In genomic region chr5:99054972-99055371, GRCh38 we compare ENCODE assay signal across 16 cellular contexts.
DNase-seq lines count a peak whose midpoint lies in the region; ATAC-seq and TF ChIP-seq lines count a peak whose summit lies in the region.
"Had no signal": no experiment of that assay in that cellular context is flagged by ENCODE, and none has a peak within 500 bp of the region (broad histone marks: within the 10 kb centered on the region; RNA-seq: fewer than 3 reads in every experiment).

No MANE protein-coding gene starts in this region.

- H3K9me3 ChIP-seq in neural progenitor cell (ENCODE audit: low read depth) = no peaks in the 10 kb centered on the region
- H3K9me3 ChIP-seq: body of pancreas, thyroid gland had no signal

- peaks cover 27% of the 10 kb centered on the region for H3K4me1 ChIP-seq in neural progenitor cell
- H3K4me1 ChIP-seq: body of pancreas, thyroid gland had no signal

- H2AFZ ChIP-seq in neural progenitor cell (replicated peaks) = peak overlapping the region; percentile 43

- ATAC-seq in GM18519 (IDR thresholded peaks at IDR 0.05; ENCODE audit: low FRiP score, unreplicated experiment) = peak; percentile 60
- ATAC-seq in GM21529 (IDR thresholded peaks at IDR 0.05; ENCODE audit: unreplicated experiment) = peak; percentile 47
- ATAC-seq in HG03432 (IDR thresholded peaks at IDR 0.05; ENCODE audit: unreplicated experiment) = peak; percentile 76
- ATAC-seq in GM18873 (IDR thresholded peaks at IDR 0.05; ENCODE audit: low FRiP score, unreplicated experiment) = no peak
- ATAC-seq: body of pancreas, left colon had no signal

- no peaks in the 10 kb centered on the region for H3K36me3 ChIP-seq in neural progenitor cell
- H3K36me3 ChIP-seq: thyroid gland had no signal

- H3K4me1 Mint-ChIP-seq in neural progenitor cell = peaks cover 11% of the 10 kb centered on the region

- H3K27ac Mint-ChIP-seq in neural progenitor cell = no peak overlapping the region

- peak overlapping the region; percentile 23 for H3K27ac ChIP-seq in neural progenitor cell
- H3K27ac ChIP-seq: body of pancreas, SK-N-MC, thyroid gland had no signal

- no peak for TF ChIP-seq CTCF in neural progenitor cell (IDR thresholded peaks at IDR 0.05)

- H3F3A ChIP-seq in neural progenitor cell (ENCODE audit: low read depth) = no peaks in the 10 kb centered on the region

- H3K36me3 Mint-ChIP-seq in neural progenitor cell = no peaks in the 10 kb centered on the region

- H3K27me3 ChIP-seq in neural progenitor cell = no peaks in the 10 kb centered on the region
- H3K27me3 ChIP-seq: body of pancreas, thyroid gland had no signal

- no peak overlapping the region for H3K4me3 ChIP-seq in neural progenitor cell
- H3K4me3 ChIP-seq: body of pancreas, SK-N-MC, thyroid gland had no signal

- H3K79me2 ChIP-seq in neural progenitor cell (ENCODE audit: low read depth) = no peaks in the 10 kb centered on the region

- intact Hi-C loops in head of caudate nucleus (cut with DNase I) = no loop called here

- H3K4me2 ChIP-seq in neural progenitor cell = peak overlapping the region; percentile 16

- DNase-seq in neural progenitor cell (ENCODE audit: low spot score) = no peak
- no peak for DNase-seq in head of caudate nucleus
- DNase-seq in H4 (ENCODE audit: low spot score) = no peak
- DNase-seq: activated naive CD4-positive, alpha-beta T cell treated with Interleukin-2 at 50 U/mL for 16 hours; body of pancreas; C1 segment of cervical spinal cord; hippocampal formation; left colon; NCI-H1436; OCI-M1; thyroid gland had no signal

- no peaks in the 10 kb centered on the region for H3K9me3 Mint-ChIP-seq in neural progenitor cell

- no peak overlapping the region for H3K4me3 Mint-ChIP-seq in neural progenitor cell

- no peaks in the 10 kb centered on the region for H4K20me1 ChIP-seq in neural progenitor cell (ENCODE audit: low read depth)

- H3K27me3 Mint-ChIP-seq in neural progenitor cell (ENCODE audit: insufficient read depth, low read depth) = no peaks in the 10 kb centered on the region

- H3K9ac ChIP-seq in neural progenitor cell = no peak overlapping the region
